Comparison of ENCODE assay signal across 23 cellular contexts in genomic region chr6:104705916-104706442, GRCh38.
DNase-seq lines count a peak whose midpoint lies in the region; ATAC-seq and TF ChIP-seq lines count a peak whose summit lies in the region.
"Had no signal": no experiment of that assay in that cellular context is flagged by ENCODE, and none has a peak within 500 bp of the region (broad histone marks: within the 10 kb centered on the region; RNA-seq: fewer than 3 reads in every experiment).

No MANE protein-coding gene starts in this region.

- peak overlapping the region in 4 of 9 donors; percentile 9 to 82 (median 67) for H3K27ac Mint-ChIP-seq in naive thymus-derived CD4-positive, alpha-beta T cell
- H3K27ac Mint-ChIP-seq: activated T-helper 2 cell treated with anti-CD3 and anti-CD28 coated beads, Interferon-gamma antibody, Interleukin-2, Interleukin-4, amounts not matched to agents 10 μg/mL and 5 μg/mL and 100 μg/mL, durations not matched to agents 14 hours and 24 hours and 36 hours; IgD-negative memory B cell; type B pancreatic cell had no signal

- TF ChIP-seq POLR2A in heart left ventricle (IDR thresholded peaks at IDR 0.05) = no peak

- H3K4me3 ChIP-seq in heart left ventricle = no peak overlapping the region
- no peak overlapping the region for H3K4me3 ChIP-seq in naive thymus-derived CD4-positive, alpha-beta T cell (ENCODE audit: low read length)
- H3K4me3 ChIP-seq: A549, pancreas, sigmoid colon had no signal

- H3K27me3 Mint-ChIP-seq in naive thymus-derived CD4-positive, alpha-beta T cell = no peaks in the 10 kb centered on the region
- H3K27me3 Mint-ChIP-seq: IgD-negative memory B cell, type B pancreatic cell had no signal

- H3K27ac ChIP-seq in heart left ventricle = peak overlapping the region; percentile 35 to 75 (median 57)
- H3K27ac ChIP-seq in cingulate gyrus (ENCODE audit: low read depth, low read length) = peak overlapping the region; percentile 60
- no peak overlapping the region for H3K27ac ChIP-seq in naive thymus-derived CD4-positive, alpha-beta T cell (ENCODE audit: low read depth, low read length)
- H3K27ac ChIP-seq: A549, pancreas had no signal

- intact Hi-C loops in heart left ventricle (cut with DNase I) = loop anchor here in 2 of 10 donors (5.0 to 10.0 kb wide), 3 partner anchors 59 to 71 kb away; no protein-coding TSS in a partner anchor
- intact Hi-C loops in cardiac septum (cut with DNase I) = loop anchor here (5.0 kb wide), 1 partner anchor 64 kb away; no protein-coding TSS in a partner anchor
- intact Hi-C loops in naive thymus-derived CD4-positive, alpha-beta T cell (cut with micrococcal nuclease) = loop anchor here (2.0 to 10.0 kb wide), 2 partner anchors 23 to 149 kb away; partner anchors contain the start of gene HACE1 (in 1 of the 2)

- CTCF ChIA-PET in naive thymus-derived CD4-positive, alpha-beta T cell (lab: Charles Lee) = no interaction called here

- peaks cover 0 to 23% (median 0%) of the 10 kb centered on the region in 12 donors for H3K4me1 ChIP-seq in heart left ventricle
- H3K4me1 ChIP-seq in naive thymus-derived CD4-positive, alpha-beta T cell (ENCODE audit: control insufficient read depth in 2 of 2, insufficient read depth in 2 of 2, low read length in 2 of 2) = peaks cover 20 to 30% of the 10 kb centered on the region in 2 donors
- H3K4me1 ChIP-seq: pancreas, sigmoid colon had no signal

- no peaks in the 10 kb centered on the region for H3K36me3 ChIP-seq in heart left ventricle
- H3K36me3 ChIP-seq in naive thymus-derived CD4-positive, alpha-beta T cell (ENCODE audit: control insufficient read depth in 2 of 3, insufficient read depth in 3 of 3, low read length in 3 of 3) = no peaks in the 10 kb centered on the region
- H3K36me3 ChIP-seq: pancreas, sigmoid colon had no signal

- ATAC-seq in heart left ventricle = no peak
- ATAC-seq in naive thymus-derived CD4-positive, alpha-beta T cell = no peak
- no peak for ATAC-seq in HG02840 (IDR thresholded peaks at IDR 0.05; ENCODE audit: low FRiP score, unreplicated experiment)
- ATAC-seq: A549, pancreas, SK-N-SH treated with all-trans-retinoic acid at 6 μM for 48 hours had no signal

- no peaks in the 10 kb centered on the region for H3K27me3 ChIP-seq in heart left ventricle
- no peaks in the 10 kb centered on the region for H3K27me3 ChIP-seq in naive thymus-derived CD4-positive, alpha-beta T cell (ENCODE audit: control insufficient read depth in 2 of 2, insufficient read depth in 2 of 2, low read length in 2 of 2)
- H3K27me3 ChIP-seq: pancreas, sigmoid colon had no signal

- no peaks in the 10 kb centered on the region for H3K9me3 ChIP-seq in heart left ventricle
- no peaks in the 10 kb centered on the region for H3K9me3 ChIP-seq in naive thymus-derived CD4-positive, alpha-beta T cell (ENCODE audit: control insufficient read depth in 2 of 3, low read length in 3 of 3)
- H3K9me3 ChIP-seq: A549, pancreas, sigmoid colon had no signal

- peaks cover 25 to 55% (median 46%) of the 10 kb centered on the region in 7 donors for H3K4me1 Mint-ChIP-seq in naive thymus-derived CD4-positive, alpha-beta T cell

- H3K36me3 Mint-ChIP-seq in naive thymus-derived CD4-positive, alpha-beta T cell = peaks cover 0 to 21% (median 5%) of the 10 kb centered on the region in 5 donors
- H3K36me3 Mint-ChIP-seq: IgD-negative memory B cell had no signal

- WGBS in heart left ventricle, 4 donors = 84 to 86% (median 84%) methylated on average over 5 of the region's 5 CpGs

- no peak for TF ChIP-seq CTCF in heart left ventricle (IDR thresholded peaks at IDR 0.05)

- H3K9me3 Mint-ChIP-seq in naive thymus-derived CD4-positive, alpha-beta T cell = peaks cover 0 to 20% (median 6%) of the 10 kb centered on the region in 11 donors

- POLR2A ChIA-PET in naive thymus-derived CD4-positive, alpha-beta T cell (lab: Charles Lee) = no interaction called here

- no peak for DNase-seq in heart left ventricle
- no peak for DNase-seq in cardiac septum (ENCODE audit: low spot score)
- no peak for DNase-seq in naive thymus-derived CD4-positive, alpha-beta T cell
- no peak for DNase-seq in anterior cingulate cortex (lab: John Stamatoyannopoulos, UW)
- no peak for DNase-seq in NCI-H345 (lab: John Stamatoyannopoulos, UW)
- DNase-seq in activated CD8-positive, alpha-beta memory T cell treated with anti-CD3 and anti-CD28 coated beads, Interleukin-2, amount 50 U/mL, for 48 hours = no peak
- DNase-seq: central memory CD4-positive, alpha-beta T cell; DMS153; effector CD8-positive, alpha-beta T cell; NCI-H2029 treated with DMSO at 0.1 percent for 48 hours; NCI-H446 treated with DMSO at 0.1 percent for 48 hours; NK-92 treated with Interleukin-12 subunit alpha and Interleukin-12 subunit beta, amount 100 ng/mL, for 24 hours; pancreas; sigmoid colon; stimulated activated naive CD4-positive, alpha-beta T cell treated with Interleukin-2 at 50 U/mL for 16 hours; T1000 had no signal

- peak overlapping the region in 9 of 10 donors; percentile 64 to 88 (median 80) for H3K4me3 Mint-ChIP-seq in naive thymus-derived CD4-positive, alpha-beta T cell
- H3K4me3 Mint-ChIP-seq: IgD-negative memory B cell, type B pancreatic cell had no signal
